9 cellular contexts compared by ENCODE assay signal in genomic region chr15:88331291-88331690, GRCh38.
DNase-seq lines count a peak whose midpoint lies in the region; ATAC-seq and TF ChIP-seq lines count a peak whose summit lies in the region.
"Had no signal": no experiment of that assay in that cellular context is flagged by ENCODE, and none has a peak within 500 bp of the region (broad histone marks: within the 10 kb centered on the region; RNA-seq: fewer than 3 reads in every experiment).

No MANE protein-coding gene starts in this region.

- no peaks in the 10 kb centered on the region for H3K9me3 Mint-ChIP-seq in activated CD8-positive, alpha-beta T cell treated with anti-CD3 and anti-CD28 coated beads, Interleukin-2, amount 10 ng/mL, durations not matched to agents 7 days and 5 days (ENCODE audit: insufficient read depth)
- peaks cover 4% of the 10 kb centered on the region for H3K9me3 Mint-ChIP-seq in glutamatergic neuron (ENCODE audit: unreplicated experiment)
- H3K9me3 Mint-ChIP-seq: naive thymus-derived CD4-positive, alpha-beta T cell had no signal

- TF ChIP-seq POLR2A in NB4 (IDR thresholded peaks at IDR 0.05; ENCODE audit: extremely low read depth, insufficient read length), result no peak

- peak; percentile 58 for ATAC-seq in GM21423 (IDR thresholded peaks at IDR 0.05; ENCODE audit: unreplicated experiment)
- peak; percentile 49 for ATAC-seq in activated CD8-positive, alpha-beta T cell treated with anti-CD3 and anti-CD28 coated beads, Interleukin-2, amount 10 ng/mL, durations not matched to agents 7 days and 5 days
- ATAC-seq in GM18517 (IDR thresholded peaks at IDR 0.05; ENCODE audit: unreplicated experiment), result no peak
- ATAC-seq: naive thymus-derived CD4-positive, alpha-beta T cell had no signal

- peak; percentile 93 for TF ChIP-seq CTCF in NB4 (IDR thresholded peaks at IDR 0.05; ENCODE audit: low read depth, low read length)
- peak; percentile 90 for TF ChIP-seq CTCF in glutamatergic neuron (IDR thresholded peaks at IDR 0.05; ENCODE audit: partially characterized antibody, unreplicated experiment)

- no peaks in the 10 kb centered on the region for H3K36me3 Mint-ChIP-seq in activated CD8-positive, alpha-beta T cell treated with anti-CD3 and anti-CD28 coated beads, Interleukin-2, amount 10 ng/mL, durations not matched to agents 7 days and 5 days (ENCODE audit: low read depth)
- no peaks in the 10 kb centered on the region for H3K36me3 Mint-ChIP-seq in glutamatergic neuron (ENCODE audit: unreplicated experiment)
- H3K36me3 Mint-ChIP-seq: naive thymus-derived CD4-positive, alpha-beta T cell had no signal

- H3K4me1 Mint-ChIP-seq in activated CD8-positive, alpha-beta T cell treated with anti-CD3 and anti-CD28 coated beads, Interleukin-2, amount 10 ng/mL, durations not matched to agents 7 days and 5 days (ENCODE audit: low read depth), result no peaks in the 10 kb centered on the region
- peaks cover 6% of the 10 kb centered on the region for H3K4me1 Mint-ChIP-seq in glutamatergic neuron (ENCODE audit: low read depth, unreplicated experiment)
- H3K4me1 Mint-ChIP-seq: naive thymus-derived CD4-positive, alpha-beta T cell had no signal

- no peak overlapping the region for H3K4me3 ChIP-seq in NB4 (ENCODE audit: low read depth, low read length)

- DNase-seq in DMS 273 treated with DMSO at 0.1 percent for 48 hours (lab: John Stamatoyannopoulos, UW) (peak; percentile 47), NB4 (ENCODE audit: low read depth) (peak; percentile 73), glutamatergic neuron (peak; percentile 94), SKM-1 (lab: John Stamatoyannopoulos, UW; ENCODE audit: unreplicated experiment) (no peak)
- DNase-seq in activated CD8-positive, alpha-beta T cell treated with anti-CD3 and anti-CD28 coated beads, Interleukin-2, amount 10 ng/mL, durations not matched to agents 7 days and 5 days, result peak; percentile 61
- peak; percentile 7 for DNase-seq in stimulated activated CD8-positive, alpha-beta memory T cell treated with anti-CD3 and anti-CD28 coated beads, Interleukin-4, amount 100 ng/mL, for 24 hours (ENCODE audit: low read depth)

- CTCF ChIA-PET in activated CD8-positive, alpha-beta T cell treated with anti-CD3 and anti-CD28 coated beads, Interleukin-2, amount 10 ng/mL, durations not matched to agents 7 days and 5 days (lab: Charles Lee), result interaction anchor here (0.6 to 1.4 kb wide), 4 partner anchors 11 to 957 kb away, joined by 3 to 4 read pairs (median 4); no protein-coding TSS in a partner anchor

- POLR2A ChIA-PET in activated CD8-positive, alpha-beta T cell treated with anti-CD3 and anti-CD28 coated beads, Interleukin-2, amount 10 ng/mL, durations not matched to agents 7 days and 5 days (lab: Charles Lee), result no interaction called here

- no peak overlapping the region for H3K4me3 Mint-ChIP-seq in activated CD8-positive, alpha-beta T cell treated with anti-CD3 and anti-CD28 coated beads, Interleukin-2, amount 10 ng/mL, durations not matched to agents 7 days and 5 days
- no peak overlapping the region for H3K4me3 Mint-ChIP-seq in glutamatergic neuron (ENCODE audit: unreplicated experiment)
- H3K4me3 Mint-ChIP-seq: naive thymus-derived CD4-positive, alpha-beta T cell had no signal

- H3K27ac Mint-ChIP-seq in activated CD8-positive, alpha-beta T cell treated with anti-CD3 and anti-CD28 coated beads, Interleukin-2, amount 10 ng/mL, durations not matched to agents 7 days and 5 days, result no peak overlapping the region
- H3K27ac Mint-ChIP-seq in glutamatergic neuron (ENCODE audit: unreplicated experiment), result no peak overlapping the region
- H3K27ac Mint-ChIP-seq: naive thymus-derived CD4-positive, alpha-beta T cell had no signal

- peaks cover 2% of the 10 kb centered on the region for H3K27me3 Mint-ChIP-seq in activated CD8-positive, alpha-beta T cell treated with anti-CD3 and anti-CD28 coated beads, Interleukin-2, amount 10 ng/mL, durations not matched to agents 7 days and 5 days (ENCODE audit: low read depth)
- no peaks in the 10 kb centered on the region for H3K27me3 Mint-ChIP-seq in glutamatergic neuron (ENCODE audit: unreplicated experiment)
